23 cellular contexts compared by ENCODE assay signal in genomic region chr14:38987781-38988180, GRCh38.
"Had no signal": no experiment of that assay in that cellular context is flagged by ENCODE, and none has a peak within 500 bp of the region (broad histone marks: within the 10 kb centered on the region; RNA-seq: fewer than 3 reads in every experiment).

No MANE protein-coding gene starts in this region.

- H3K9me3 Mint-ChIP-seq: activated naive CD4-positive, alpha-beta T cell treated with anti-CD3 and anti-CD28 coated beads, Interleukin-2, amount 10 ng/mL, durations not matched to agents 7 days and 5 days; activated T-cell treated with anti-CD3 and anti-CD28 coated beads, Interleukin-2, amount 50 U/mL, for 24 hours; central memory CD8-positive, alpha-beta T cell; memory B cell had no signal

- DNase-seq: activated CD4-positive, alpha-beta T cell treated with anti-CD3 and anti-CD28 coated beads for 4 hours; activated CD4-positive, alpha-beta T cell treated with anti-CD3 and anti-CD28 coated beads, Interleukin-2, amount 50 U/mL, for 48 hours; activated CD8-positive, alpha-beta memory T cell treated with anti-CD3 and anti-CD28 coated beads, Interleukin-2, amount 50 U/mL, for 4 hours; activated gamma-delta T cell; activated naive CD4-positive, alpha-beta T cell treated with anti-CD3 and anti-CD28 coated beads, Interleukin-2, amount 10 ng/mL, durations not matched to agents 7 days and 5 days; activated T-cell treated with anti-CD3 and anti-CD28 coated beads, Interleukin-2, amount 50 U/mL, for 24 hours; amniotic stem cell; dermis blood vessel endothelial cell; effector memory CD4-positive, alpha-beta T cell; heart left ventricle; left ventricle myocardium inferior; naive thymus-derived CD8-positive, alpha-beta T cell; posterior cingulate gyrus; right cardiac atrium; stimulated activated CD4-positive, alpha-beta T cell treated with anti-CD3 and anti-CD28 coated beads, Interleukin-15, amount 100 ng/mL, for 24 hours; stimulated activated CD4-positive, alpha-beta T cell treated with anti-CD3 and anti-CD28 coated beads, Interleukin-2, amount 100 ng/mL, for 24 hours; stimulated activated naive CD4-positive, alpha-beta T cell; trophoblast cell had no signal

- H3K27me3 Mint-ChIP-seq: central memory CD8-positive, alpha-beta T cell; memory B cell had no signal

- H3K27me3 ChIP-seq: gastroesophageal sphincter, heart left ventricle had no signal

- H3K4me3 ChIP-seq: gastroesophageal sphincter, heart left ventricle, left ventricle myocardium inferior, thoracic aorta had no signal

- ATAC-seq: gastroesophageal sphincter; heart left ventricle; naive thymus-derived CD8-positive, alpha-beta T cell; right cardiac atrium had no signal

- H3K36me3 Mint-ChIP-seq: activated naive CD4-positive, alpha-beta T cell treated with anti-CD3 and anti-CD28 coated beads, Interleukin-2, amount 10 ng/mL, durations not matched to agents 7 days and 5 days; memory B cell had no signal

- H3K4me3 Mint-ChIP-seq: activated naive CD4-positive, alpha-beta T cell treated with anti-CD3 and anti-CD28 coated beads, Interleukin-2, amount 10 ng/mL, durations not matched to agents 7 days and 5 days; activated T-cell treated with anti-CD3 and anti-CD28 coated beads, Interleukin-2, amount 50 U/mL, for 24 hours; central memory CD8-positive, alpha-beta T cell; memory B cell; naive thymus-derived CD8-positive, alpha-beta T cell had no signal

- H3K27ac ChIP-seq: gastroesophageal sphincter, heart left ventricle, left ventricle myocardium inferior, thoracic aorta, VCaP had no signal

- H3K27ac Mint-ChIP-seq: activated naive CD4-positive, alpha-beta T cell treated with anti-CD3 and anti-CD28 coated beads, Interleukin-2, amount 10 ng/mL, durations not matched to agents 7 days and 5 days; activated T-cell treated with anti-CD3 and anti-CD28 coated beads, Interleukin-2, amount 50 U/mL, for 24 hours; memory B cell had no signal
